In genomic region chr5:118919016-118919415, GRCh38 we compare ENCODE assay signal across 13 cellular contexts.
"Had no signal": no experiment of that assay in that cellular context is flagged by ENCODE, and none has a peak within 500 bp of the region (broad histone marks: within the 10 kb centered on the region; RNA-seq: fewer than 3 reads in every experiment).

No MANE protein-coding gene starts in this region.

- H3K9me3 ChIP-seq: ascending aorta, suprapubic skin had no signal

- H3K4me1 ChIP-seq: ascending aorta, suprapubic skin had no signal

- H3K9me3 Mint-ChIP-seq: activated CD4-positive, alpha-beta memory T cell treated with anti-CD3 and anti-CD28 coated beads for 36 hours; activated T-cell treated with anti-CD3 and anti-CD28 coated beads, Interleukin-2, amount 50 U/mL, for 72 hours; type B pancreatic cell had no signal

- H3K4me3 Mint-ChIP-seq: activated CD4-positive, alpha-beta memory T cell treated with anti-CD3 and anti-CD28 coated beads for 36 hours; activated T-cell treated with anti-CD3 and anti-CD28 coated beads, Interleukin-2, amount 50 U/mL, for 72 hours; type B pancreatic cell had no signal

- ATAC-seq: activated T-cell treated with anti-CD3 and anti-CD28 coated beads, Interleukin-2, amount 50 U/mL, for 72 hours; left ventricle myocardium superior; stimulated activated naive CD8-positive, alpha-beta T cell treated with anti-CD3 and anti-CD28 coated beads, Interleukin-15, Interleukin-2, amounts not matched to agents 100 U/mL and 50 U/mL, for 24 hours had no signal

- DNase-seq: activated CD4-positive, alpha-beta memory T cell treated with anti-CD3 and anti-CD28 coated beads for 36 hours; activated gamma-delta T cell treated with Interleukin-2 at 50 U/mL for 16 hours; activated T-cell treated with anti-CD3 and anti-CD28 coated beads, Interleukin-2, amount 50 U/mL, for 72 hours; left ventricle myocardium superior; stimulated activated CD4-positive, alpha-beta T cell treated with anti-CD3 and anti-CD28 coated beads, Interleukin-4, amount 100 ng/mL, for 1 hour; stimulated activated CD8-positive, alpha-beta memory T cell treated with anti-CD3 and anti-CD28 coated beads, Interleukin-4, amount 100 ng/mL, for 48 hours; stimulated activated naive CD8-positive, alpha-beta T cell treated with anti-CD3 and anti-CD28 coated beads, Interleukin-15, Interleukin-2, amounts not matched to agents 100 U/mL and 50 U/mL, for 24 hours had no signal

- FAIRE-seq: colon, endothelial cell of umbilical vein had no signal

- H3K4me3 ChIP-seq: ascending aorta, suprapubic skin had no signal

- H3K27ac ChIP-seq: ascending aorta, suprapubic skin, VCaP had no signal

- H3K27me3 ChIP-seq: ascending aorta, suprapubic skin had no signal

- H3K27ac Mint-ChIP-seq: activated CD4-positive, alpha-beta memory T cell treated with anti-CD3 and anti-CD28 coated beads for 36 hours; activated T-cell treated with anti-CD3 and anti-CD28 coated beads, Interleukin-2, amount 50 U/mL, for 72 hours; type B pancreatic cell had no signal

- H3K27me3 Mint-ChIP-seq: activated CD4-positive, alpha-beta memory T cell treated with anti-CD3 and anti-CD28 coated beads for 36 hours; type B pancreatic cell had no signal

- H3K36me3 ChIP-seq: ascending aorta, suprapubic skin had no signal
